Comparison of ENCODE assay signal across 12 cellular contexts in genomic region chr12:124289634-124290600, GRCh38. TPM values are rescaled to one million over a fixed set of nuclear protein-coding genes. Genes with fewer than 3 reads are reported as not detected.
DNase-seq lines count a peak whose midpoint lies in the region; ATAC-seq and TF ChIP-seq lines count a peak whose summit lies in the region.
"Had no signal": no experiment of that assay in that cellular context is flagged by ENCODE, and none has a peak within 500 bp of the region (broad histone marks: within the 10 kb centered on the region; RNA-seq: fewer than 3 reads in every experiment).

No MANE protein-coding gene starts in this region.

- ATAC-seq in aorta (ENCODE audit: low FRiP score) (peak; percentile 64), HG03135 (IDR thresholded peaks at IDR 0.05; ENCODE audit: unreplicated experiment) (no peak)
- ATAC-seq: foreskin keratinocyte, T-cell had no signal

- no peaks in the 10 kb centered on the region for H3K4me1 ChIP-seq in aorta (ENCODE audit: control insufficient read depth in 1 of 2, insufficient read depth in 2 of 2, low read length in 2 of 2)

- H3K36me3 ChIP-seq in aorta (ENCODE audit: control insufficient read depth in 1 of 2, insufficient read depth in 2 of 2, low read length in 1 of 2), result no peaks in the 10 kb centered on the region

- peaks cover 51% of the 10 kb centered on the region for H3K4me1 Mint-ChIP-seq in brain
- H3K4me1 Mint-ChIP-seq in activated naive CD4-positive, alpha-beta T cell treated with anti-CD3 and anti-CD28 coated beads for 36 hours (ENCODE audit: low read depth), result no peaks in the 10 kb centered on the region
- H3K4me1 Mint-ChIP-seq: T-cell had no signal

- peaks cover 19 to 28% (median 24%) of the 10 kb centered on the region in 5 experiments for H3K9me3 Mint-ChIP-seq in brain
- H3K9me3 Mint-ChIP-seq in activated naive CD4-positive, alpha-beta T cell treated with anti-CD3 and anti-CD28 coated beads for 36 hours, result peaks cover 5% of the 10 kb centered on the region

- H3K9me3 ChIP-seq in aorta (ENCODE audit: control insufficient read depth, low read length), result peaks cover under 1% of the 10 kb centered on the region

- WGBS in aorta, 2 donors, result 26 to 30% methylated on average over 21 of the region's 21 CpGs

- H3K36me3 Mint-ChIP-seq in brain, result peaks cover 10% of the 10 kb centered on the region
- H3K36me3 Mint-ChIP-seq in activated naive CD4-positive, alpha-beta T cell treated with anti-CD3 and anti-CD28 coated beads for 36 hours (ENCODE audit: low read depth), result peaks cover 2% of the 10 kb centered on the region
- H3K36me3 Mint-ChIP-seq: T-cell had no signal

- no peaks in the 10 kb centered on the region for H3K27me3 ChIP-seq in aorta (ENCODE audit: control insufficient read depth in 1 of 2, insufficient read depth in 2 of 2, low read length in 1 of 2)

- no peak overlapping the region for H3K4me3 ChIP-seq in aorta (ENCODE audit: low read length in 2 of 2)

- H3K4me3 Mint-ChIP-seq in brain, result peak overlapping the region in 3 of 5 experiments; percentile 22 to 30 (median 24)
- H3K4me3 Mint-ChIP-seq in activated naive CD4-positive, alpha-beta T cell treated with anti-CD3 and anti-CD28 coated beads for 36 hours, result no peak overlapping the region
- H3K4me3 Mint-ChIP-seq: T-cell had no signal

- no peak for TF ChIP-seq CTCF in brain (conservative IDR thresholded peaks at IDR 0.05)

- peaks cover 26% of the 10 kb centered on the region for H3K27me3 Mint-ChIP-seq in brain
- peaks cover 18% of the 10 kb centered on the region for H3K27me3 Mint-ChIP-seq in activated naive CD4-positive, alpha-beta T cell treated with anti-CD3 and anti-CD28 coated beads for 36 hours (ENCODE audit: low read depth)

- H3K27ac Mint-ChIP-seq in brain, result peak overlapping the region; percentile 13 to 73 (median 48)
- no peak overlapping the region for H3K27ac Mint-ChIP-seq in activated naive CD4-positive, alpha-beta T cell treated with anti-CD3 and anti-CD28 coated beads for 36 hours
- H3K27ac Mint-ChIP-seq: T-cell had no signal

- peak overlapping the region in 1 of 2 donors; percentile 21 for H3K27ac ChIP-seq in aorta (ENCODE audit: low read depth in 1 of 2, low read length in 2 of 2)
- H3K27ac ChIP-seq: foreskin keratinocyte had no signal

- DNase-seq in SIG-M5 treated with dmso at 0.1 percent for 504 hours (lab: John Stamatoyannopoulos, UW; ENCODE audit: unreplicated experiment) (peak; percentile 13), SIG-M5 (lab: John Stamatoyannopoulos, UW) (no peak), kidney tubule cell (ENCODE audit: low spot score) (peak; percentile 29), aorta (no peak)
- no peak for DNase-seq in activated CD4-positive, alpha-beta T cell treated with anti-CD3 and anti-CD28 coated beads, Interleukin-2, amount 50 U/mL, for 4 hours
- no peak for DNase-seq in activated naive CD4-positive, alpha-beta T cell treated with anti-CD3 and anti-CD28 coated beads for 36 hours
- DNase-seq: activated CD8-positive, alpha-beta memory T cell treated with anti-CD3 and anti-CD28 coated beads, Interleukin-2, amount 50 U/mL, for 48 hours; foreskin keratinocyte; NCI-H446 treated with DMSO at 0.1 percent for 48 hours; T-cell had no signal

- CTCF ChIA-PET in activated naive CD4-positive, alpha-beta T cell treated with anti-CD3 and anti-CD28 coated beads for 36 hours (lab: Charles Lee), result no interaction called here

- intact Hi-C loops in aorta (cut with DNase I), result no loop called here
- intact Hi-C loops in activated naive CD4-positive, alpha-beta T cell treated with anti-CD3 and anti-CD28 coated beads for 36 hours (cut with micrococcal nuclease), result no loop called here

RNA-seq across cellular contexts. Expression of gene RFLNA, which starts 5.0 kb away (rescaled TPM):
- 1.5 TPM for polyA plus RNA-seq in brain (ENCODE audit: insufficient read depth, low read depth, low replicate concordance)
- total RNA-seq in aorta, result 1 to 10 TPM; 1.2 to 1.9 TPM
- polyA plus RNA-seq in aorta, result 1 to 10 TPM; 1.6 to 6.8 TPM
- total RNA-seq in activated naive CD4-positive, alpha-beta T cell treated with anti-CD3 and anti-CD28 coated beads for 36 hours, result not detected
- total RNA-seq: T-cell had no signal

Comparison
In these comparisons a context has a peak if more than half of its experiments do, and no peak if none do; other contexts are left out.
1. DNase-seq: peak in SIG-M5 treated with dmso at 0.1 percent for 504 hours (single experiment) and kidney tubule cell (single experiment); none in SIG-M5 (single experiment), aorta (0 of 2), activated CD4-positive, alpha-beta T cell treated with anti-CD3 and anti-CD28 coated beads, Interleukin-2, amount 50 U/mL, for 4 hours (0 of 2) and activated naive CD4-positive, alpha-beta T cell treated with anti-CD3 and anti-CD28 coated beads for 36 hours (single experiment).